10 cellular contexts compared by ENCODE assay signal in genomic region chr2:11182951-11183350, GRCh38.
"Had no signal": no experiment of that assay in that cellular context is flagged by ENCODE, and none has a peak within 500 bp of the region (broad histone marks: within the 10 kb centered on the region; RNA-seq: fewer than 3 reads in every experiment).

No MANE protein-coding gene starts in this region.

- H3K27ac Mint-ChIP-seq: H9, HFFc6 had no signal

- H3K4me1 Mint-ChIP-seq: H9 had no signal

- H3K4me3 ChIP-seq: GM23248 had no signal

- H3K9me3 Mint-ChIP-seq: H9, HFFc6 had no signal

- H3K9ac ChIP-seq: GM23248, KMS-11 had no signal

- H3K4me3 Mint-ChIP-seq: H9, HFFc6 had no signal

- H3K4me2 ChIP-seq: KMS-11 had no signal

- H3K27ac ChIP-seq: GM23248, HL-60, KMS-11 had no signal

- DNase-seq: GM23248, GOT3, H9, HCEC 1CT, HFFc6, IMR-90, Karpas-422, KBM-7 had no signal

- H2AFZ ChIP-seq: GM23248 had no signal
